In genomic region chr16:9837481-9837880, GRCh38 we compare ENCODE assay signal across 14 cellular contexts.
DNase-seq lines count a peak whose midpoint lies in the region; ATAC-seq, FAIRE-seq and TF ChIP-seq lines count a peak whose summit lies in the region.
"Had no signal": no experiment of that assay in that cellular context is flagged by ENCODE, and none has a peak within 500 bp of the region (broad histone marks: within the 10 kb centered on the region; RNA-seq: fewer than 3 reads in every experiment).

No MANE protein-coding gene starts in this region.

- H3K27ac Mint-ChIP-seq in H9 = no peak overlapping the region
- H3K27ac Mint-ChIP-seq: CD14-positive monocyte; CD8-positive, alpha-beta memory T cell; IgD-negative memory B cell had no signal

- whole genome bisulfite sequencing in H9 (ENCODE audit: extremely low coverage, insufficient read length, low lambda C conversion rate) = no CpG with 5 or more reads among the region's 2 CpGs

- FAIRE-seq in endothelial cell of umbilical vein (lab: Jason Lieb, UNC) = peak; percentile 8

- no peak overlapping the region for H4K91ac ChIP-seq in H9 (ENCODE audit: insufficient read length, low read depth, low read length)

- no peaks in the 10 kb centered on the region for H3K23me2 ChIP-seq in H9 (ENCODE audit: insufficient read length, low read depth, low read length, poor library complexity, severe bottlenecking)

- H3K14ac ChIP-seq in H9 (ENCODE audit: insufficient read depth, low read length) = no peak overlapping the region

- no peaks in the 10 kb centered on the region for H3K79me2 ChIP-seq in H9 (ENCODE audit: insufficient read depth, low read length)
- H3K79me2 ChIP-seq in endothelial cell of umbilical vein (ENCODE audit: control insufficient read depth, insufficient read depth, low read length) = no peaks in the 10 kb centered on the region

- no peak overlapping the region for H3K4ac ChIP-seq in H9 (ENCODE audit: low read depth, low read length)

- H2BK5ac ChIP-seq in H9 (ENCODE audit: insufficient read length, low read length) = no peak overlapping the region

- H2BK12ac ChIP-seq in H9 (ENCODE audit: insufficient read length, low read depth, low read length) = no peak overlapping the region

- no peak overlapping the region for H3K56ac ChIP-seq in H9 (ENCODE audit: insufficient read length, low read depth, low read length)

- no peak overlapping the region for H3K23ac ChIP-seq in H9 (ENCODE audit: insufficient read length, low read depth, low read length)

- intact Hi-C loops in endothelial cell of umbilical vein (cut with micrococcal nuclease) = no loop called here

- H2AFZ ChIP-seq in H9 (ENCODE audit: low read length) = no peak overlapping the region
- no peak overlapping the region for H2AFZ ChIP-seq in endothelial cell of umbilical vein (ENCODE audit: low read depth, low read length)

- H3T11ph ChIP-seq in H9 (ENCODE audit: low read length) = no peak overlapping the region

- no peak overlapping the region for H2BK20ac ChIP-seq in H9 (ENCODE audit: low read depth, low read length, poor library complexity, severe bottlenecking)

- no peaks in the 10 kb centered on the region for H3K9me3 ChIP-seq in H9 (ENCODE audit: control insufficient read depth, low read depth, low read length)
- no peaks in the 10 kb centered on the region for H3K9me3 ChIP-seq in endothelial cell of umbilical vein (replicated peaks; ENCODE audit: control insufficient read depth, insufficient read depth, low read length)
- H3K9me3 ChIP-seq: Caco-2 had no signal

- no peaks in the 10 kb centered on the region for H3K9me1 ChIP-seq in endothelial cell of umbilical vein (replicated peaks; ENCODE audit: control insufficient read depth, extremely low read depth, insufficient read depth, low read length)

- dilution Hi-C loops in endothelial cell of umbilical vein (cut with MboI; ENCODE audit: extremely low pct_ligation_motif_present, low sequenced_read_pairs) = no loop called here

- H4K8ac ChIP-seq in H9 (replicated peaks; ENCODE audit: insufficient read length, low read depth, low read length) = no peak overlapping the region

- no peaks in the 10 kb centered on the region for H3K79me1 ChIP-seq in H9 (ENCODE audit: insufficient read depth, low read depth, low read length, poor library complexity, severe bottlenecking)

- peak overlapping the region; percentile 55 for H3K27ac ChIP-seq in H9 (ENCODE audit: insufficient read length, low read depth, low read length)
- peak overlapping the region; percentile 34 for H3K27ac ChIP-seq in endothelial cell of umbilical vein (ENCODE audit: insufficient read depth, low read depth, low read length)
- H3K27ac ChIP-seq: 22Rv1 had no signal

- DNase-seq in EH (ENCODE audit: low read depth) (peak; percentile 5), H9 (no peak), endothelial cell of umbilical vein (ENCODE audit: low read depth, low spot score) (peak; percentile 44), foreskin fibroblast (peak; percentile 60 to 79), NCI-H128 (lab: John Stamatoyannopoulos, UW; ENCODE audit: unreplicated experiment) (no peak), GM20000 (ENCODE audit: low spot score) (no peak)
- no peak for DNase-seq in activated T-cell treated with anti-CD3 and anti-CD28 coated beads, Interleukin-2, amount 50 U/mL, for 1 hour
- DNase-seq: Caco-2; CD8-positive, alpha-beta memory T cell; DND-41 had no signal

- H2BK15ac ChIP-seq in H9 (ENCODE audit: low read depth, low read length) = no peak overlapping the region

- H3K4me3 Mint-ChIP-seq in H9 = no peak overlapping the region
- H3K4me3 Mint-ChIP-seq: CD14-positive monocyte; CD8-positive, alpha-beta memory T cell; IgD-negative memory B cell had no signal

- ATAC-seq in HG02970 (IDR thresholded peaks at IDR 0.05; ENCODE audit: low FRiP score, unreplicated experiment) = no peak

- H2AK5ac ChIP-seq in H9 (ENCODE audit: insufficient read length, low read length) = no peak overlapping the region

- H3K4me3 ChIP-seq in endothelial cell of umbilical vein (replicated peaks in 1 of 3; ENCODE audit: insufficient read depth in 1 of 3, low read depth in 1 of 3, low read length in 3 of 3) (no peak overlapping the region), foreskin fibroblast (ENCODE audit: low read depth in 1 of 2, low read length in 2 of 2) (no peak overlapping the region)

- no peak for TF ChIP-seq POLR2A in endothelial cell of umbilical vein (IDR thresholded peaks at IDR 0.05; ENCODE audit: low read depth, low read length)

- POLR2A ChIA-PET in endothelial cell of umbilical vein (lab: Charles Lee) = no interaction called here

- no peak overlapping the region for H3K4me2 ChIP-seq in H9 (ENCODE audit: insufficient read depth, insufficient read length, low read length)
- H3K4me2 ChIP-seq in endothelial cell of umbilical vein (ENCODE audit: insufficient read depth, low read length) = peak overlapping the region; percentile 25

- no peak overlapping the region for H3K18ac ChIP-seq in H9 (ENCODE audit: insufficient read length, low read depth, low read length)

- no peaks in the 10 kb centered on the region for H3K36me3 Mint-ChIP-seq in H9 (ENCODE audit: insufficient read depth in 1 of 3, low read depth in 3 of 3)
- H3K36me3 Mint-ChIP-seq: CD14-positive monocyte; CD8-positive, alpha-beta memory T cell; IgD-negative memory B cell had no signal

- H3K9ac ChIP-seq in H9 (ENCODE audit: extremely low read depth, insufficient read length, low read length) = no peak overlapping the region
- peak overlapping the region; percentile 9 for H3K9ac ChIP-seq in endothelial cell of umbilical vein (replicated peaks; ENCODE audit: extremely low read depth, insufficient read depth, low read length)

- H4K5ac ChIP-seq in H9 (ENCODE audit: insufficient read length, low read depth, low read length) = no peak overlapping the region

- CTCF ChIA-PET in endothelial cell of umbilical vein (lab: Charles Lee) = no interaction called here

- peaks cover 31 to 34% of the 10 kb centered on the region in 2 experiments for H3K4me1 Mint-ChIP-seq in H9
- H3K4me1 Mint-ChIP-seq: CD14-positive monocyte; CD8-positive, alpha-beta memory T cell; IgD-negative memory B cell had no signal

- BruUV-seq in endothelial cell of umbilical vein (replicated peaks; lab: Mats Ljungman, UMichigan) = no TSS peak

- H3K4me1 ChIP-seq in H9 (ENCODE audit: insufficient read depth, low read length) (peaks cover 8% of the 10 kb centered on the region; the same call in 1 of the 2 replicates), endothelial cell of umbilical vein (ENCODE audit: control insufficient read depth, extremely low read depth, insufficient read depth, low read length) (peaks cover 14% of the 10 kb centered on the region)
- H3K4me1 ChIP-seq: Caco-2 had no signal

- TF ChIP-seq CTCF in H9 (conservative IDR thresholded peaks at IDR 0.05) = no peak
- TF ChIP-seq CTCF in endothelial cell of umbilical vein (IDR thresholded peaks at IDR 0.05; ENCODE audit: extremely low read depth in 1 of 2, insufficient read depth in 1 of 2, low read depth in 1 of 2, low read length in 2 of 2) = no peak
- no peak for TF ChIP-seq CTCF in foreskin fibroblast (IDR thresholded peaks at IDR 0.05; ENCODE audit: low read depth, low read length)
- no peak for TF ChIP-seq CTCF in GM20000 (IDR thresholded peaks at IDR 0.05; ENCODE audit: extremely low read depth, missing control alignments)

- H3K27me3 ChIP-seq in H9 (ENCODE audit: insufficient read depth, low read length) (no peaks in the 10 kb centered on the region), endothelial cell of umbilical vein (ENCODE audit: control insufficient read depth in 2 of 2, insufficient read depth in 2 of 2, low read length in 2 of 2) (no peaks in the 10 kb centered on the region)

- no peaks in the 10 kb centered on the region for H3K36me3 ChIP-seq in endothelial cell of umbilical vein (ENCODE audit: control insufficient read depth in 2 of 2, extremely low read depth in 1 of 2, insufficient read depth in 2 of 2, low read length in 2 of 2)

- no peak overlapping the region for H2BK120ac ChIP-seq in H9 (ENCODE audit: low read depth, low read length, poor library complexity, severe bottlenecking)

- H3K27me3 Mint-ChIP-seq in H9 (ENCODE audit: low read depth) = no peaks in the 10 kb centered on the region
- H3K27me3 Mint-ChIP-seq: IgD-negative memory B cell had no signal

- H3K9me3 Mint-ChIP-seq in H9 = no peaks in the 10 kb centered on the region

- H4K20me1 ChIP-seq in H9 (ENCODE audit: control insufficient read depth, insufficient read depth, insufficient read length) (no peaks in the 10 kb centered on the region), endothelial cell of umbilical vein (replicated peaks; ENCODE audit: control insufficient read depth, extremely low read depth, insufficient read depth, low read length) (no peaks in the 10 kb centered on the region)

TF ChIP-seq in endothelial cell of umbilical vein, 7 proteins besides CTCF, POLR2A, EP300 and RAD21:
- peak; percentile 81 for TF ChIP-seq FOS (IDR thresholded peaks at IDR 0.05; ENCODE audit: borderline replicate concordance, insufficient read depth, low read length)
- peak; percentile 18 for TF ChIP-seq JUN (IDR thresholded peaks at IDR 0.05; ENCODE audit: borderline replicate concordance, insufficient read depth, insufficient read length, low read depth)
- no peak for TF ChIP-seq MYC (IDR thresholded peaks at IDR 0.05; ENCODE audit: low read depth, low read length)
- no peak for TF ChIP-seq MAX (IDR thresholded peaks at IDR 0.05; ENCODE audit: insufficient read depth, insufficient read length)
- TF ChIP-seq EZH2 (IDR thresholded peaks at IDR 0.05; ENCODE audit: borderline replicate concordance, low read depth, low read length, severe bottlenecking) = no peak
- no peak for TF ChIP-seq POLR2AphosphoS5 (IDR thresholded peaks at IDR 0.05; ENCODE audit: insufficient read depth, low read depth, low read length)
- peak; percentile 27 for TF ChIP-seq GATA2 (IDR thresholded peaks at IDR 0.05; ENCODE audit: insufficient read depth, insufficient read length, low read depth, low read length)

Comparison
In these comparisons a context has a peak if more than half of its experiments do, and no peak if none do; other contexts are left out.
1. DNase-seq: peak in EH (single experiment), endothelial cell of umbilical vein (single experiment) and foreskin fibroblast (2 of 2); none in H9 (single experiment), activated T-cell treated with anti-CD3 and anti-CD28 coated beads, Interleukin-2, amount 50 U/mL, for 1 hour (single experiment), NCI-H128 (single experiment) and GM20000 (single experiment).